Comparison of ENCODE assay signal across 30 cellular contexts in the genomic region with DNA sequence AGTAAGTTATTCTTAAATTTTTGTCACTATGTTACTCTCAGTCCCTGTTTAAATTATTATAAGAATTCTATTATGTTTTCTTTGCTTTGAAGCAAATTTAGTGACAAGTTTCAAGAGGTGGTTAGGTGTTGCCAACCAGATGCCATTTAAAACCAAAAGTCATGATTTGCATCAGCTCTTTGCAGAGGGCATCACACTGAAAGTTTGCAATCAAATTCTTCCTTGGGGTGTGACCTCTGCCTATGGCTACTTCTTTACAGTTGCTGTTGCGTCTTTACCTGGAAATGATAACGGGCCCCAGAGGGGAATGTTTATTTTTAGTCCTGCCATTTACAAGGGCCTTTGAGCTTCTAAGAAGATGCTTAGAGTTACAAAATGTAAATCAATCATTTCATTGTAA.
DNase-seq lines count a peak whose midpoint lies in the region; ATAC-seq, FAIRE-seq and TF ChIP-seq lines count a peak whose summit lies in the region.
"Had no signal": no experiment of that assay in that cellular context is flagged by ENCODE, and none has a peak within 500 bp of the region (broad histone marks: within the 10 kb centered on the region; RNA-seq: fewer than 3 reads in every experiment).

No MANE protein-coding gene starts in this region.

- H3K9me3 ChIP-seq in H1 (ENCODE audit: insufficient read depth in 2 of 2, low read depth in 1 of 2, low read length in 1 of 2) (no peaks in the 10 kb centered on the region), Caco-2 (no peaks in the 10 kb centered on the region), sigmoid colon (no peaks in the 10 kb centered on the region)
- H3K9me3 ChIP-seq: BE2C, Peyer's patch had no signal

- H4K20me1 ChIP-seq in H1 (replicated peaks in 1 of 2; ENCODE audit: control insufficient read depth in 1 of 2, insufficient read depth in 2 of 2, low read length in 2 of 2), result no peaks in the 10 kb centered on the region

- intact Hi-C loops in activated CD8-positive, alpha-beta T cell treated with anti-CD3 and anti-CD28 coated beads for 36 hours (cut with micrococcal nuclease), result no loop called here
- intact Hi-C loops in Caco-2 (cut with micrococcal nuclease; ENCODE audit: unreplicated experiment), result loop anchor here (1.0 kb wide), 1 partner anchor 149 kb away; no protein-coding TSS in a partner anchor
- intact Hi-C loops in sigmoid colon (cut with DNase I), result no loop called here

- no peak overlapping the region for H2BK120ac ChIP-seq in H1 (replicated peaks; ENCODE audit: low read depth, low read length)

- no peak overlapping the region for H2BK5ac ChIP-seq in H1 (ENCODE audit: low read depth, low read length)

- no peak for FAIRE-seq in H1 (lab: Jason Lieb, UNC)
- FAIRE-seq: GM18507 had no signal

- peaks cover 2 to 10% (median 7%) of the 10 kb centered on the region in 4 experiments; a peak in 4 of 7 replicates for H3K4me1 ChIP-seq in H1 (replicated peaks in 1 of 4; ENCODE audit: control insufficient read depth in 3 of 4, insufficient read depth in 4 of 4, low read length in 3 of 4)
- H3K4me1 ChIP-seq in Caco-2, result peaks cover 8% of the 10 kb centered on the region; the same call in 1 of the 2 replicates
- H3K4me1 ChIP-seq in sigmoid colon, result peaks cover 0 to 3% (median 0%) of the 10 kb centered on the region in 4 donors
- H3K4me1 ChIP-seq: BE2C, Peyer's patch had no signal

- no peak overlapping the region for H3K4me3 Mint-ChIP-seq in activated CD8-positive, alpha-beta T cell treated with anti-CD3 and anti-CD28 coated beads for 36 hours
- H3K4me3 Mint-ChIP-seq in activated CD8-positive, alpha-beta T cell treated with anti-CD3 and anti-CD28 coated beads, Interleukin-2, amount 10 ng/mL, durations not matched to agents 7 days and 5 days, result no peak overlapping the region
- H3K4me3 Mint-ChIP-seq in stimulated activated naive CD8-positive, alpha-beta T cell treated with anti-CD3 and anti-CD28 coated beads, Interleukin-15, Interleukin-2, amounts not matched to agents 100 ng/mL and 50 ng/mL, for 24 hours, result no peak overlapping the region
- H3K4me3 Mint-ChIP-seq in Caco-2 (ENCODE audit: unreplicated experiment), result no peak overlapping the region
- H3K4me3 Mint-ChIP-seq: CD14-positive monocyte, GM23338 had no signal

- H3K9ac ChIP-seq in H1 (replicated peaks in 1 of 4; ENCODE audit: extremely low read depth in 1 of 4, low read depth in 3 of 4, low read length in 3 of 4), result no peak overlapping the region
- H3K9ac ChIP-seq: KMS-11 had no signal

- H3K56ac ChIP-seq in H1 (replicated peaks; ENCODE audit: insufficient read length, low read depth, low read length), result no peak overlapping the region

- no peak overlapping the region for H2BK12ac ChIP-seq in H1 (ENCODE audit: low read depth, low read length)

- WGBS in H1 (ENCODE audit: extremely low coverage in 1 of 2, insufficient coverage in 1 of 2, insufficient read length in 1 of 2, insufficient replicate concordance in 2 of 2, low coverage in 1 of 2, low lambda C conversion rate in 2 of 2, missing lambda C conversion rate in 1 of 2), 2 experiments, result 77% methylated on average over 2 of the region's 2 CpGs; no CpG with 5 or more reads in 1 of the 2 experiments
- 35 to 67% methylated on average over 2 of the region's 2 CpGs for WGBS in sigmoid colon, 2 donors

- peaks cover 38% of the 10 kb centered on the region for H3K4me1 Mint-ChIP-seq in activated CD8-positive, alpha-beta T cell treated with anti-CD3 and anti-CD28 coated beads for 36 hours (ENCODE audit: low read depth)
- H3K4me1 Mint-ChIP-seq in activated CD8-positive, alpha-beta T cell treated with anti-CD3 and anti-CD28 coated beads, Interleukin-2, amount 10 ng/mL, durations not matched to agents 7 days and 5 days (ENCODE audit: low read depth), result peaks cover 9% of the 10 kb centered on the region
- peaks cover 46% of the 10 kb centered on the region for H3K4me1 Mint-ChIP-seq in stimulated activated naive CD8-positive, alpha-beta T cell treated with anti-CD3 and anti-CD28 coated beads, Interleukin-15, Interleukin-2, amounts not matched to agents 100 ng/mL and 50 ng/mL, for 24 hours (ENCODE audit: low read depth)
- H3K4me1 Mint-ChIP-seq in Caco-2 (ENCODE audit: low read depth, unreplicated experiment), result peaks cover 8% of the 10 kb centered on the region
- H3K4me1 Mint-ChIP-seq: CD14-positive monocyte had no signal

- H4K8ac ChIP-seq in H1 (ENCODE audit: extremely low read depth, insufficient read depth, low read length), result no peak overlapping the region

- H3K18ac ChIP-seq in H1 (ENCODE audit: extremely low read depth, low read length), result no peak overlapping the region

- BruUV-seq in Caco-2 (replicated peaks; lab: Mats Ljungman, UMichigan), result no TSS peak

- no peak overlapping the region for H3K14ac ChIP-seq in H1 (ENCODE audit: insufficient read length)

- H2AFZ ChIP-seq in H1 (ENCODE audit: low read length), result no peak overlapping the region
- H2AFZ ChIP-seq: GM23338 had no signal

- no peaks in the 10 kb centered on the region for H3K36me3 ChIP-seq in H1 (ENCODE audit: control insufficient read depth in 2 of 4, insufficient read depth in 4 of 4, low read length in 3 of 4)
- H3K36me3 ChIP-seq in Caco-2 (ENCODE audit: control insufficient read depth, insufficient read depth, low read length), result no peaks in the 10 kb centered on the region
- no peaks in the 10 kb centered on the region for H3K36me3 ChIP-seq in sigmoid colon
- H3K36me3 ChIP-seq: BE2C, Peyer's patch had no signal

- no peak overlapping the region for H3K23ac ChIP-seq in H1 (ENCODE audit: insufficient read length)

- H3K27me3 ChIP-seq in H1 (replicated peaks in 1 of 4; ENCODE audit: control insufficient read depth in 3 of 4, extremely low read depth in 1 of 4, insufficient read depth in 3 of 4, low read length in 3 of 4), result no peaks in the 10 kb centered on the region
- no peaks in the 10 kb centered on the region for H3K27me3 ChIP-seq in Caco-2 (replicated peaks; ENCODE audit: control insufficient read depth, insufficient read depth, low read length)
- H3K27me3 ChIP-seq in sigmoid colon, result no peaks in the 10 kb centered on the region
- H3K27me3 ChIP-seq: BE2C, Peyer's patch had no signal

- no peak overlapping the region for H3K4me2 ChIP-seq in H1 (ENCODE audit: insufficient read depth in 1 of 2, low read depth in 2 of 2, low read length in 2 of 2)
- H3K4me2 ChIP-seq: GM23338, KMS-11 had no signal

- no peak overlapping the region for H4K5ac ChIP-seq in H1 (ENCODE audit: insufficient read length, low read depth, low read length)

- H2BK20ac ChIP-seq in H1 (ENCODE audit: low read length), result 0 out of 2 replicates have a peak overlapping the region, but pooled peaks have one; percentile 25

- TF ChIP-seq POLR2A in H1 (IDR thresholded peaks at IDR 0.05; ENCODE audit: control extremely low read depth in 1 of 2, low read depth in 2 of 2, low read length in 2 of 2), result no peak
- TF ChIP-seq POLR2A in sigmoid colon (IDR thresholded peaks at IDR 0.05), result no peak

- peak overlapping the region; percentile 37 for H3K27ac Mint-ChIP-seq in activated CD8-positive, alpha-beta T cell treated with anti-CD3 and anti-CD28 coated beads for 36 hours
- H3K27ac Mint-ChIP-seq in activated CD8-positive, alpha-beta T cell treated with anti-CD3 and anti-CD28 coated beads, Interleukin-2, amount 10 ng/mL, durations not matched to agents 7 days and 5 days, result no peak overlapping the region
- peak overlapping the region; percentile 58 for H3K27ac Mint-ChIP-seq in stimulated activated naive CD8-positive, alpha-beta T cell treated with anti-CD3 and anti-CD28 coated beads, Interleukin-15, Interleukin-2, amounts not matched to agents 100 ng/mL and 50 ng/mL, for 24 hours
- no peak overlapping the region for H3K27ac Mint-ChIP-seq in Caco-2 (ENCODE audit: unreplicated experiment)
- H3K27ac Mint-ChIP-seq: GM23338 had no signal

- POLR2A ChIA-PET in activated CD8-positive, alpha-beta T cell treated with anti-CD3 and anti-CD28 coated beads for 36 hours (lab: Charles Lee), result interaction anchor here (0.6 to 1.2 kb wide), 4 partner anchors 10 to 177 kb away, joined by 3 to 5 read pairs (median 4); no protein-coding TSS in a partner anchor
- POLR2A ChIA-PET in activated CD8-positive, alpha-beta T cell treated with anti-CD3 and anti-CD28 coated beads, Interleukin-2, amount 10 ng/mL, durations not matched to agents 7 days and 5 days (lab: Charles Lee), result interaction anchor here (0.7 kb wide), 1 partner anchor 829 kb away, joined by 4 read pairs; a partner anchor contains a TSS
- POLR2A ChIA-PET in H1 (lab: Charles Lee; ENCODE audit: partially characterized antibody), result no interaction called here
- POLR2A ChIA-PET in Caco-2 (lab: Charles Lee), result no interaction called here

- H3K36me3 Mint-ChIP-seq in activated CD8-positive, alpha-beta T cell treated with anti-CD3 and anti-CD28 coated beads for 36 hours (ENCODE audit: low read depth), result peaks cover 4% of the 10 kb centered on the region
- H3K36me3 Mint-ChIP-seq in activated CD8-positive, alpha-beta T cell treated with anti-CD3 and anti-CD28 coated beads, Interleukin-2, amount 10 ng/mL, durations not matched to agents 7 days and 5 days (ENCODE audit: low read depth), result peaks cover 29% of the 10 kb centered on the region
- peaks cover 30% of the 10 kb centered on the region for H3K36me3 Mint-ChIP-seq in stimulated activated naive CD8-positive, alpha-beta T cell treated with anti-CD3 and anti-CD28 coated beads, Interleukin-15, Interleukin-2, amounts not matched to agents 100 ng/mL and 50 ng/mL, for 24 hours (ENCODE audit: low read depth)
- no peaks in the 10 kb centered on the region for H3K36me3 Mint-ChIP-seq in Caco-2 (ENCODE audit: insufficient read depth, unreplicated experiment)

- H3K9me3 Mint-ChIP-seq in activated CD8-positive, alpha-beta T cell treated with anti-CD3 and anti-CD28 coated beads for 36 hours, result no peaks in the 10 kb centered on the region
- no peaks in the 10 kb centered on the region for H3K9me3 Mint-ChIP-seq in activated CD8-positive, alpha-beta T cell treated with anti-CD3 and anti-CD28 coated beads, Interleukin-2, amount 10 ng/mL, durations not matched to agents 7 days and 5 days (ENCODE audit: insufficient read depth)
- H3K9me3 Mint-ChIP-seq in stimulated activated naive CD8-positive, alpha-beta T cell treated with anti-CD3 and anti-CD28 coated beads, Interleukin-15, Interleukin-2, amounts not matched to agents 100 ng/mL and 50 ng/mL, for 24 hours, result no peaks in the 10 kb centered on the region
- H3K9me3 Mint-ChIP-seq in Caco-2 (ENCODE audit: unreplicated experiment), result no peaks in the 10 kb centered on the region
- H3K9me3 Mint-ChIP-seq: CD14-positive monocyte; CD8-positive, alpha-beta memory T cell; GM23338 had no signal

- no peak for TF ChIP-seq EP300 in H1 (IDR thresholded peaks at IDR 0.05; ENCODE audit: borderline replicate concordance in 1 of 2, low read depth in 2 of 2, low read length in 2 of 2)
- no peak for TF ChIP-seq EP300 in sigmoid colon (IDR thresholded peaks at IDR 0.05)

- no peaks in the 10 kb centered on the region for H3K79me1 ChIP-seq in H1 (ENCODE audit: low read depth, low read length)

- no peak overlapping the region for H2AK5ac ChIP-seq in H1 (ENCODE audit: low read depth, low read length)

- H3K4ac ChIP-seq in H1 (replicated peaks; ENCODE audit: insufficient read length, low read depth, low read length), result no peak overlapping the region

- H3K27me3 Mint-ChIP-seq in activated CD8-positive, alpha-beta T cell treated with anti-CD3 and anti-CD28 coated beads for 36 hours, result no peaks in the 10 kb centered on the region
- H3K27me3 Mint-ChIP-seq in activated CD8-positive, alpha-beta T cell treated with anti-CD3 and anti-CD28 coated beads, Interleukin-2, amount 10 ng/mL, durations not matched to agents 7 days and 5 days (ENCODE audit: low read depth), result no peaks in the 10 kb centered on the region
- H3K27me3 Mint-ChIP-seq in stimulated activated naive CD8-positive, alpha-beta T cell treated with anti-CD3 and anti-CD28 coated beads, Interleukin-15, Interleukin-2, amounts not matched to agents 100 ng/mL and 50 ng/mL, for 24 hours, result no peaks in the 10 kb centered on the region
- no peaks in the 10 kb centered on the region for H3K27me3 Mint-ChIP-seq in Caco-2 (ENCODE audit: insufficient read depth, unreplicated experiment)
- H3K27me3 Mint-ChIP-seq: CD8-positive, alpha-beta memory T cell had no signal

- peak; percentile 18 for DNase-seq in activated CD8-positive, alpha-beta T cell treated with anti-CD3 and anti-CD28 coated beads for 36 hours
- DNase-seq in activated CD8-positive, alpha-beta T cell treated with anti-CD3 and anti-CD28 coated beads, Interleukin-2, amount 10 ng/mL, durations not matched to agents 7 days and 5 days, result no peak
- no peak for DNase-seq in H1 (ENCODE audit: low read depth in 1 of 2, low spot score in 2 of 2)
- DNase-seq in Caco-2, result no peak
- no peak for DNase-seq in sigmoid colon
- DNase-seq: 8988T; ACHN; BE2C; Calu3; CD8-positive, alpha-beta memory T cell; DMS79 treated with DMSO at 0.1 percent for 48 hours; GF-D8; IMR-90; MM.1S; NCI-H1048; NCI-H1417; NCI-H1694; NCI-H2029 treated with DMSO at 0.1 percent for 48 hours; NCI-H2227 treated with DMSO at 0.1 percent for 48 hours; NCI-H526 treated with DMSO at 0.1 percent for 48 hours; OCI-M1; Peyer's patch; SHP77 treated with DMSO at 0.1 percent for 48 hours had no signal

- no peak overlapping the region for H4K91ac ChIP-seq in H1 (replicated peaks; ENCODE audit: insufficient read length, low read length)

- ATAC-seq in activated CD8-positive, alpha-beta T cell treated with anti-CD3 and anti-CD28 coated beads for 36 hours, result peak; percentile 77
- ATAC-seq in activated CD8-positive, alpha-beta T cell treated with anti-CD3 and anti-CD28 coated beads, Interleukin-2, amount 10 ng/mL, durations not matched to agents 7 days and 5 days, result no peak
- ATAC-seq in GM18520 (IDR thresholded peaks at IDR 0.05; ENCODE audit: unreplicated experiment), result peak; percentile 49
- ATAC-seq: GM23338, HCT116 had no signal

- H3K4me3 ChIP-seq in H1 (ENCODE audit: extremely low read depth in 1 of 4, insufficient read depth in 2 of 4, low read depth in 3 of 4, low read length in 4 of 4) (no peak overlapping the region), Caco-2 (ENCODE audit: low read depth, low read length) (no peak overlapping the region), sigmoid colon (no peak overlapping the region)
- H3K4me3 ChIP-seq: GM23338, Peyer's patch had no signal

- H3K23me2 ChIP-seq in H1 (ENCODE audit: low read depth, low read length), result no peaks in the 10 kb centered on the region

- H2BK15ac ChIP-seq in H1 (ENCODE audit: low read length), result no peak overlapping the region

- no peak for TF ChIP-seq CTCF in activated CD8-positive, alpha-beta T cell treated with anti-CD3 and anti-CD28 coated beads for 36 hours (IDR thresholded peaks at IDR 0.05)
- no peak for TF ChIP-seq CTCF in H1 (IDR thresholded peaks at IDR 0.05; ENCODE audit: control extremely low read depth in 1 of 3, insufficient read depth in 1 of 3, low read depth in 1 of 3, low read length in 3 of 3)
- no peak for TF ChIP-seq CTCF in Caco-2 (IDR thresholded peaks at IDR 0.05; ENCODE audit: insufficient read depth in 1 of 2, low read depth in 1 of 2, low read length in 1 of 2, severe bottlenecking in 1 of 2, unreplicated experiment in 1 of 2)
- no peak for TF ChIP-seq CTCF in sigmoid colon (IDR thresholded peaks at IDR 0.05)

- CTCF ChIA-PET in activated CD8-positive, alpha-beta T cell treated with anti-CD3 and anti-CD28 coated beads for 36 hours (lab: Charles Lee), result interaction anchor here (0.6 to 1.9 kb wide), 2 partner anchors 11 to 526 kb away, joined by 3 to 6 read pairs; no protein-coding TSS in a partner anchor
- CTCF ChIA-PET in activated CD8-positive, alpha-beta T cell treated with anti-CD3 and anti-CD28 coated beads, Interleukin-2, amount 10 ng/mL, durations not matched to agents 7 days and 5 days (lab: Charles Lee), result no interaction called here
- CTCF ChIA-PET in H1 (lab: Charles Lee; ENCODE audit: partially characterized antibody) (interaction anchor here (0.6 to 2.4 kb wide), 4 partner anchors 10 to 100 kb away, joined by 3 to 12 read pairs (median 3); no protein-coding TSS in a partner anchor), Caco-2 (lab: Charles Lee) (no interaction called here)

- H3K27ac ChIP-seq in H1 (ENCODE audit: low read depth, low read length) (no peak overlapping the region), sigmoid colon (no peak overlapping the region)
- H3K27ac ChIP-seq: KMS-11, Peyer's patch had no signal

- TF ChIP-seq RAD21 in H1 (IDR thresholded peaks at IDR 0.05 in 1 of 2, conservative IDR thresholded peaks at IDR 0.05 in 1 of 2; ENCODE audit: low read depth in 2 of 2, low read length in 2 of 2), result no peak

- no peaks in the 10 kb centered on the region for H3K79me2 ChIP-seq in H1 (ENCODE audit: control insufficient read depth in 1 of 2, insufficient read depth in 2 of 2, low read length in 2 of 2)

Comparison
In these comparisons a context has a peak if more than half of its experiments do, and no peak if none do; other contexts are left out.
1. H3K27ac Mint-ChIP-seq: peak in activated CD8-positive, alpha-beta T cell treated with anti-CD3 and anti-CD28 coated beads for 36 hours (single experiment) and stimulated activated naive CD8-positive, alpha-beta T cell treated with anti-CD3 and anti-CD28 coated beads, Interleukin-15, Interleukin-2, amounts not matched to agents 100 ng/mL and 50 ng/mL, for 24 hours (single experiment); none in activated CD8-positive, alpha-beta T cell treated with anti-CD3 and anti-CD28 coated beads, Interleukin-2, amount 10 ng/mL, durations not matched to agents 7 days and 5 days (single experiment) and Caco-2 (single experiment).
2. CTCF ChIA-PET loops: an anchor here in activated CD8-positive, alpha-beta T cell treated with anti-CD3 and anti-CD28 coated beads for 36 hours (0.6 to 1.9 kb wide) and H1 (0.6 to 2.4 kb wide); none called in activated CD8-positive, alpha-beta T cell treated with anti-CD3 and anti-CD28 coated beads, Interleukin-2, amount 10 ng/mL, durations not matched to agents 7 days and 5 days and Caco-2.
3. POLR2A ChIA-PET loops: an anchor here in activated CD8-positive, alpha-beta T cell treated with anti-CD3 and anti-CD28 coated beads for 36 hours (0.6 to 1.2 kb wide) and activated CD8-positive, alpha-beta T cell treated with anti-CD3 and anti-CD28 coated beads, Interleukin-2, amount 10 ng/mL, durations not matched to agents 7 days and 5 days (0.7 kb wide); none called in H1 and Caco-2.